Comparison of ENCODE assay signal across 13 cellular contexts in genomic region chr3:70096376-70097055, GRCh38.
DNase-seq lines count a peak whose midpoint lies in the region; ATAC-seq and TF ChIP-seq lines count a peak whose summit lies in the region.
"Had no signal": no experiment of that assay in that cellular context is flagged by ENCODE, and none has a peak within 500 bp of the region (broad histone marks: within the 10 kb centered on the region; RNA-seq: fewer than 3 reads in every experiment).

No MANE protein-coding gene starts in this region.

- no peak overlapping the region for H3K9ac ChIP-seq in mesenchymal stem cell (ENCODE audit: low read length)

- H3K27me3 ChIP-seq in GM23338 (ENCODE audit: insufficient read depth), result no peaks in the 10 kb centered on the region
- H3K27me3 ChIP-seq in mesenchymal stem cell (ENCODE audit: control insufficient read depth in 1 of 2, insufficient read depth in 1 of 2, low read length in 2 of 2), result peaks cover 4 to 5% of the 10 kb centered on the region in 2 experiments

- H3K9me3 Mint-ChIP-seq in GM23338, result no peaks in the 10 kb centered on the region; the same call in 2 of the 3 replicates
- H3K9me3 Mint-ChIP-seq: HFFc6; naive thymus-derived CD8-positive, alpha-beta T cell had no signal

- no peaks in the 10 kb centered on the region for H3K79me2 ChIP-seq in GM23338 (replicated peaks; ENCODE audit: insufficient read depth)

- ATAC-seq in GM19025 (IDR thresholded peaks at IDR 0.05; ENCODE audit: low read depth, unreplicated experiment), result peak; percentile 72
- ATAC-seq in GM23338, result no peak
- ATAC-seq in HG03378 (IDR thresholded peaks at IDR 0.05; ENCODE audit: unreplicated experiment), result peak; percentile 99
- ATAC-seq: naive thymus-derived CD8-positive, alpha-beta T cell had no signal

- H2BK15ac ChIP-seq in mesenchymal stem cell (ENCODE audit: low read depth, poor library complexity, severe bottlenecking), result no peak overlapping the region

- H3F3A ChIP-seq in GM23338 (replicated peaks; ENCODE audit: low read depth), result no peaks in the 10 kb centered on the region

- peaks cover 3% of the 10 kb centered on the region; the same call in 2 of the 3 replicates for H3K36me3 Mint-ChIP-seq in GM23338 (ENCODE audit: low read depth)
- H3K36me3 Mint-ChIP-seq: brain; naive thymus-derived CD8-positive, alpha-beta T cell had no signal

- no peaks in the 10 kb centered on the region for H3K4me1 Mint-ChIP-seq in GM23338
- H3K4me1 Mint-ChIP-seq: naive thymus-derived CD8-positive, alpha-beta T cell had no signal

- H3K23ac ChIP-seq in mesenchymal stem cell (ENCODE audit: low read length in 2 of 2), result no peak overlapping the region

- H3K14ac ChIP-seq in mesenchymal stem cell (ENCODE audit: low read length in 2 of 2), result no peak overlapping the region

- no peak overlapping the region for H3K4ac ChIP-seq in mesenchymal stem cell (ENCODE audit: low read depth in 1 of 2, low read length in 2 of 2)

- H3K9me2 ChIP-seq in GM23338 (ENCODE audit: insufficient read depth), result no peaks in the 10 kb centered on the region

- no peak for TF ChIP-seq CTCF in GM10248 (IDR thresholded peaks at IDR 0.05; ENCODE audit: control extremely low read depth, extremely low read depth, low read depth, missing control alignments)
- no peak for TF ChIP-seq CTCF in GM23338 (conservative IDR thresholded peaks at IDR 0.05; ENCODE audit: low read depth in 2 of 2)

- H3K18ac ChIP-seq in mesenchymal stem cell (ENCODE audit: low read depth in 1 of 2, low read length in 2 of 2), result no peak overlapping the region

- no peak overlapping the region for H2AK5ac ChIP-seq in mesenchymal stem cell (ENCODE audit: low read length, severe bottlenecking)

- H3K27ac ChIP-seq in GM23338 (ENCODE audit: low read depth) (no peak overlapping the region), mesenchymal stem cell (ENCODE audit: low read length, poor library complexity, severe bottlenecking) (no peak overlapping the region)

- WGBS in mesenchymal stem cell, result 96% methylated on average over 4 of the region's 5 CpGs

- no peak overlapping the region for H2BK12ac ChIP-seq in mesenchymal stem cell (ENCODE audit: low read length in 2 of 2)

- POLR2A ChIA-PET in GM10248 (lab: Yijun Ruan, JAX), result no interaction called here

- H3K27ac Mint-ChIP-seq in GM23338, result no peak overlapping the region
- H3K27ac Mint-ChIP-seq: brain; HFFc6; naive thymus-derived CD8-positive, alpha-beta T cell had no signal

- H2AFZ ChIP-seq in GM23338 (0 out of 2 replicates have a peak overlapping the region, but pooled peaks have one; percentile 8), mesenchymal stem cell (ENCODE audit: low read depth, low read length) (no peak overlapping the region)

- no peaks in the 10 kb centered on the region for H3K27me3 Mint-ChIP-seq in GM23338 (ENCODE audit: insufficient read depth, low read depth, poor library complexity)

- H3K79me1 ChIP-seq in mesenchymal stem cell (replicated peaks; ENCODE audit: low read length, poor library complexity, severe bottlenecking), result no peaks in the 10 kb centered on the region

- CTCF ChIA-PET in GM10248 (lab: Yijun Ruan, JAX), result interaction anchor here (1.0 to 12.6 kb wide), 5 partner anchors 9 to 33 kb away, joined by 4 to 131 read pairs (median 7); no protein-coding TSS in a partner anchor

- H3K4me2 ChIP-seq in GM23338, result no peak overlapping the region
- H3K4me2 ChIP-seq in mesenchymal stem cell (ENCODE audit: low read length, poor library complexity, severe bottlenecking), result no peak overlapping the region
- H3K4me2 ChIP-seq: smooth muscle cell had no signal

- H3K36me3 ChIP-seq in GM23338 (ENCODE audit: insufficient read depth), result no peaks in the 10 kb centered on the region
- no peaks in the 10 kb centered on the region for H3K36me3 ChIP-seq in mesenchymal stem cell (ENCODE audit: control insufficient read depth in 1 of 2, insufficient read depth in 2 of 2, low read depth in 1 of 2, low read length in 2 of 2)

- no peak overlapping the region for H3K4me3 ChIP-seq in GM23338
- no peak overlapping the region for H3K4me3 ChIP-seq in mesenchymal stem cell (ENCODE audit: insufficient read depth in 1 of 2, low read depth in 1 of 2, low read length in 2 of 2)
- H3K4me3 ChIP-seq: smooth muscle cell had no signal

- H4K91ac ChIP-seq in mesenchymal stem cell (ENCODE audit: low read length), result no peak overlapping the region

- H2BK120ac ChIP-seq in mesenchymal stem cell (ENCODE audit: low read depth, low read length), result no peak overlapping the region

- H4K20me1 ChIP-seq in GM23338 (replicated peaks; ENCODE audit: insufficient read depth), result no peaks in the 10 kb centered on the region

- no peak overlapping the region for H4K8ac ChIP-seq in mesenchymal stem cell (ENCODE audit: low read length)

- H3K9me3 ChIP-seq in mesenchymal stem cell (ENCODE audit: control insufficient read depth, low read length), result no peaks in the 10 kb centered on the region

- H3K4me1 ChIP-seq in GM23338 (ENCODE audit: insufficient read depth) (no peaks in the 10 kb centered on the region), mesenchymal stem cell (ENCODE audit: control insufficient read depth, insufficient read depth, low read depth, low read length) (no peaks in the 10 kb centered on the region)

- DNase-seq in GM10248 (ENCODE audit: extremely low spot score) (peak; percentile 29), GM23338 (ENCODE audit: low spot score) (no peak), mesenchymal stem cell (no peak), occipital lobe (lab: John Stamatoyannopoulos, UW) (no peak), HK-2 (ENCODE audit: unreplicated experiment) (no peak), kidney tubule cell (ENCODE audit: low spot score) (no peak)
- DNase-seq: erythroblast; HFFc6; naive thymus-derived CD8-positive, alpha-beta T cell had no signal

- H3K4me3 Mint-ChIP-seq in GM23338, result no peak overlapping the region
- H3K4me3 Mint-ChIP-seq: brain; HFFc6; naive thymus-derived CD8-positive, alpha-beta T cell had no signal

- H2BK5ac ChIP-seq in mesenchymal stem cell (ENCODE audit: low read depth, low read length, poor library complexity, severe bottlenecking), result no peak overlapping the region

TF ChIP-seq in GM23338, 12 proteins besides CTCF, POLR2A, EP300 and RAD21 (continues in another document):
- TF ChIP-seq EZH2phosphoT487 (IDR thresholded peaks at IDR 0.05; ENCODE audit: unreplicated experiment) (no peak), ETS1 (IDR thresholded peaks at IDR 0.05) (no peak), CREB1 (CRISPR knock-in tag; IDR thresholded peaks at IDR 0.05; ENCODE audit: low read depth) (no peak), REST (IDR thresholded peaks at IDR 0.05; ENCODE audit: unreplicated experiment) (no peak), POLR2AphosphoS5 (IDR thresholded peaks at IDR 0.05; ENCODE audit: low read depth) (no peak), ZNF331 (CRISPR knock-in tag; IDR thresholded peaks at IDR 0.05; ENCODE audit: low read depth) (no peak)
